Comparison of ENCODE assay signal across 9 cellular contexts in genomic region chr5:66828046-66828550, GRCh38.
A peak's percentile ranks its signal among the peaks of the same experiment; 100 is the strongest.
DNase-seq lines count a peak whose midpoint lies in the region; ATAC-seq and TF ChIP-seq lines count a peak whose summit lies in the region.
"Had no signal": no experiment of that assay in that cellular context is flagged by ENCODE, and none has a peak within 500 bp of the region (broad histone marks: within the 10 kb centered on the region; RNA-seq: fewer than 3 reads in every experiment).

No MANE protein-coding gene starts in this region.

- no peak for TF ChIP-seq POLR2A in heart left ventricle (IDR thresholded peaks at IDR 0.05)

- intact Hi-C loops in heart left ventricle (cut with DNase I) (loop anchor here in 3 of 10 donors (5.0 to 10.0 kb wide), 3 partner anchors 137 to 157 kb away; no protein-coding TSS in a partner anchor), sciatic nerve (cut with DNase I) (no loop called here)

- 24% methylated on average over 5 of the region's 5 CpGs for WGBS in SK-N-SH (ENCODE audit: low lambda C conversion rate)
- 14 to 28% (median 22%) methylated on average over 5 of the region's 5 CpGs for WGBS in heart left ventricle, 4 donors

- peak; percentile 14 for DNase-seq in DMS 273 (lab: John Stamatoyannopoulos, UW; ENCODE audit: unreplicated experiment)
- no peak for DNase-seq in DMS 273 treated with DMSO at 0.1 percent for 48 hours (lab: John Stamatoyannopoulos, UW)
- DNase-seq in SK-N-SH, result no peak
- DNase-seq in heart left ventricle, result no peak
- no peak for DNase-seq in sciatic nerve (ENCODE audit: low spot score)
- no peak for DNase-seq in NCI-H1930 (lab: John Stamatoyannopoulos, UW)
- DNase-seq in islet precursor cell, result no peak
- DNase-seq in activated CD4-positive, CD25-positive, alpha-beta regulatory T cell treated with anti-CD3 and anti-CD28 coated beads, Interleukin-2, amount 50 U/mL, for 72 hours, result no peak

- H3K9me2 ChIP-seq in SK-N-SH, result no peaks in the 10 kb centered on the region

- TF ChIP-seq RAD21 in SK-N-SH (IDR thresholded peaks at IDR 0.05; ENCODE audit: low read length), result no peak

- peaks cover 7 to 13% of the 10 kb centered on the region in 2 experiments; a peak in 3 of 4 replicates for H3K4me1 ChIP-seq in SK-N-SH (ENCODE audit: control insufficient read depth in 1 of 2, insufficient read depth in 2 of 2, low read depth in 1 of 2, low read length in 1 of 2)
- peaks cover 0 to 37% (median 13%) of the 10 kb centered on the region in 12 donors for H3K4me1 ChIP-seq in heart left ventricle

- H3K4me2 ChIP-seq in SK-N-SH, result peak overlapping the region; percentile 81

- H3K36me3 ChIP-seq in SK-N-SH (replicated peaks in 1 of 2; ENCODE audit: control insufficient read depth in 1 of 2, insufficient read depth in 2 of 2, low read length in 1 of 2) (no peaks in the 10 kb centered on the region), heart left ventricle (no peaks in the 10 kb centered on the region)

- TF ChIP-seq EP300 in SK-N-SH (IDR thresholded peaks at IDR 0.05; ENCODE audit: borderline replicate concordance in 1 of 2, low read depth in 1 of 2, low read length in 1 of 2), result no peak

- H3F3A ChIP-seq in SK-N-SH (replicated peaks; ENCODE audit: insufficient read depth), result no peaks in the 10 kb centered on the region

- no peak overlapping the region for H3K9ac ChIP-seq in SK-N-SH

- H3K79me2 ChIP-seq in SK-N-SH (ENCODE audit: insufficient read depth), result no peaks in the 10 kb centered on the region

- H3K4me3 ChIP-seq in SK-N-SH (ENCODE audit: low read depth in 2 of 2, low read length in 1 of 2), result peak overlapping the region; percentile 45 to 60; a peak in 3 of 4 replicates
- peak overlapping the region; percentile 22 to 64 (median 50) for H3K4me3 ChIP-seq in heart left ventricle

- no peak for TF ChIP-seq CTCF in SK-N-SH (IDR thresholded peaks at IDR 0.05)
- TF ChIP-seq CTCF in heart left ventricle (IDR thresholded peaks at IDR 0.05), result no peak

- H4K20me1 ChIP-seq in SK-N-SH (ENCODE audit: insufficient read depth), result no peaks in the 10 kb centered on the region

- H2AFZ ChIP-seq in SK-N-SH (ENCODE audit: low read depth), result peak overlapping the region; percentile 63; the same call in 1 of the 2 replicates

- no peaks in the 10 kb centered on the region for H3K9me3 ChIP-seq in SK-N-SH
- no peaks in the 10 kb centered on the region for H3K9me3 ChIP-seq in heart left ventricle

- ATAC-seq in heart left ventricle, result peak in 3 of 4 donors; percentile 41 to 60 (median 41)
- peak; percentile 43 for ATAC-seq in sciatic nerve

- POLR2A ChIA-PET in SK-N-SH (lab: Yijun Ruan, JAX), result interaction anchor here (1.3 kb wide), 1 partner anchor 21 kb away, joined by 4 read pairs; no protein-coding TSS in a partner anchor

- H3K27ac ChIP-seq in SK-N-SH (ENCODE audit: low read depth in 2 of 2, low read length in 1 of 2) (no peak overlapping the region; a peak in 1 of 4 replicates), heart left ventricle (peak overlapping the region in 11 of 12 donors; percentile 55 to 83 (median 72))
- H3K27ac ChIP-seq: 22Rv1 had no signal

- H3K27me3 ChIP-seq in SK-N-SH (ENCODE audit: insufficient read depth), result peaks cover 5% of the 10 kb centered on the region; the same call in 1 of the 2 replicates
- H3K27me3 ChIP-seq in heart left ventricle, result no peaks in the 10 kb centered on the region

- CTCF ChIA-PET in SK-N-SH (lab: Yijun Ruan, JAX), result interaction anchor here (0.9 to 6.4 kb wide), 6 partner anchors 9 to 542 kb away, joined by 3 to 76 read pairs (median 4); no protein-coding TSS in a partner anchor

TF ChIP-seq in SK-N-SH, 30 proteins besides CTCF, POLR2A, EP300 and RAD21:
- TF ChIP-seq MAX (IDR thresholded peaks at IDR 0.05; ENCODE audit: low read depth), result no peak
- TF ChIP-seq MEF2A (IDR thresholded peaks at IDR 0.05; ENCODE audit: borderline replicate concordance, low read depth), result no peak
- no peak for TF ChIP-seq SIN3A (IDR thresholded peaks at IDR 0.05; ENCODE audit: borderline replicate concordance, low read depth, low read length)
- no peak for TF ChIP-seq JUND (IDR thresholded peaks at IDR 0.05)
- TF ChIP-seq REST (IDR thresholded peaks at IDR 0.05; ENCODE audit: low read depth, low read length), result no peak
- TF ChIP-seq FOXM1 (IDR thresholded peaks at IDR 0.05; ENCODE audit: low read depth), result no peak
- no peak for TF ChIP-seq USF1 (IDR thresholded peaks at IDR 0.05; ENCODE audit: borderline replicate concordance, low read depth)
- TF ChIP-seq MXI1 (IDR thresholded peaks at IDR 0.05; ENCODE audit: low read depth, low read length), result no peak
- TF ChIP-seq GABPA (IDR thresholded peaks at IDR 0.05; ENCODE audit: low read depth), result no peak
- no peak for TF ChIP-seq YY1 (IDR thresholded peaks at IDR 0.05; ENCODE audit: low read depth)
- TF ChIP-seq CHD2 (IDR thresholded peaks at IDR 0.05; ENCODE audit: low read length, partially characterized antibody), result no peak
- no peak for TF ChIP-seq FOXJ3 (CRISPR knock-in tag; IDR thresholded peaks at IDR 0.05)

Comparison
In these comparisons a context has a peak if more than half of its experiments do, and no peak if none do; other contexts are left out.
1. H3K27ac ChIP-seq: peak in heart left ventricle (11 of 12); none in SK-N-SH (0 of 2).